In genomic region chr3:69568458-69568857, GRCh38 we compare ENCODE assay signal across 17 cellular contexts.
DNase-seq lines count a peak whose midpoint lies in the region; ATAC-seq and TF ChIP-seq lines count a peak whose summit lies in the region.
"Had no signal": no experiment of that assay in that cellular context is flagged by ENCODE, and none has a peak within 500 bp of the region (broad histone marks: within the 10 kb centered on the region; RNA-seq: fewer than 3 reads in every experiment).

No MANE protein-coding gene starts in this region.

- no peak for TF ChIP-seq POLR2A in transverse colon (IDR thresholded peaks at IDR 0.05)

- TF ChIP-seq EP300 in transverse colon (IDR thresholded peaks at IDR 0.05; ENCODE audit: low read depth): no peak

- H3K9me3 ChIP-seq in left ventricle myocardium inferior (replicated peaks): no peaks in the 10 kb centered on the region
- no peaks in the 10 kb centered on the region for H3K9me3 ChIP-seq in adipocyte (ENCODE audit: control insufficient read depth, low read length)
- H3K9me3 ChIP-seq in transverse colon: no peaks in the 10 kb centered on the region

- H3K4me3 ChIP-seq in left ventricle myocardium inferior (no peak overlapping the region), adipocyte (ENCODE audit: low read length) (no peak overlapping the region), fibroblast of mammary gland (ENCODE audit: control insufficient read depth, low read depth, low read length) (no peak overlapping the region), transverse colon (no peak overlapping the region), coronary artery (no peak overlapping the region)

- H3K27me3 ChIP-seq in left ventricle myocardium inferior (ENCODE audit: low read depth): no peaks in the 10 kb centered on the region
- H3K27me3 ChIP-seq in adipocyte (replicated peaks; ENCODE audit: control insufficient read depth, insufficient read depth, low read length): peaks cover 9% of the 10 kb centered on the region
- no peaks in the 10 kb centered on the region for H3K27me3 ChIP-seq in transverse colon

- no peak for DNase-seq in Right ventricle myocardium inferior (ENCODE audit: missing footprints)
- no peak for DNase-seq in left ventricle myocardium inferior
- peak; percentile 7 for DNase-seq in adipocyte (ENCODE audit: low read depth)
- DNase-seq in fibroblast of mammary gland (ENCODE audit: low read depth): peak; percentile 62
- no peak for DNase-seq in NCI-H748 treated with DMSO at 0.1 percent for 48 hours (lab: John Stamatoyannopoulos, UW)
- no peak for DNase-seq in transverse colon
- no peak for DNase-seq in coronary artery (ENCODE audit: low spot score)
- DNase-seq: DMS53, GOT3, Karpas-422, NCI-H1105 treated with DMSO at 0.1 percent for 48 hours, NCI-H187, NCI-H446, SHP77 had no signal

- H3K36me3 ChIP-seq in left ventricle myocardium inferior (no peaks in the 10 kb centered on the region), adipocyte (ENCODE audit: control insufficient read depth, insufficient read depth, low read length, severe bottlenecking) (no peaks in the 10 kb centered on the region), transverse colon (no peaks in the 10 kb centered on the region)

- ATAC-seq in Right ventricle myocardium inferior (peak; percentile 12), GM19463 (IDR thresholded peaks at IDR 0.05; ENCODE audit: unreplicated experiment) (no peak)
- ATAC-seq: SK-N-SH treated with all-trans-retinoic acid at 6 μM for 48 hours had no signal

- in situ Hi-C loops in transverse colon (cut with MboI; ENCODE audit: low pct_ligation_motif_present in 1 of 4, low pct_unique_long_range_greater_than_20kb in 1 of 4, low sequenced_read_pairs in 3 of 4): no loop called here

- H3K27ac ChIP-seq in left ventricle myocardium inferior (replicated peaks): no peak overlapping the region
- H3K27ac ChIP-seq in transverse colon: no peak overlapping the region
- no peak overlapping the region for H3K27ac ChIP-seq in coronary artery
- H3K27ac ChIP-seq: 22Rv1 had no signal

- 73 to 76% methylated on average over 2 of the region's 2 CpGs for WGBS in transverse colon (ENCODE audit: low coverage in 1 of 2), 2 donors

- TF ChIP-seq CTCF in left ventricle myocardium inferior (IDR thresholded peaks at IDR 0.05; ENCODE audit: borderline replicate concordance): no peak
- TF ChIP-seq CTCF in fibroblast of mammary gland (conservative IDR thresholded peaks at IDR 0.05; ENCODE audit: control insufficient read depth, insufficient read depth, low read depth, low read length): no peak
- no peak for TF ChIP-seq CTCF in transverse colon (IDR thresholded peaks at IDR 0.05)
- no peak for TF ChIP-seq CTCF in coronary artery (IDR thresholded peaks at IDR 0.05)

- intact Hi-C loops in Right ventricle myocardium inferior (cut with DNase I): no loop called here
- intact Hi-C loops in left ventricle myocardium inferior (cut with micrococcal nuclease): no loop called here
- intact Hi-C loops in transverse colon (cut with DNase I; ENCODE audit: low total_unique reads): no loop called here

- H3K9ac ChIP-seq in adipocyte (ENCODE audit: low read length): no peak overlapping the region

- H3K4me1 ChIP-seq in left ventricle myocardium inferior: peaks cover 8% of the 10 kb centered on the region
- peaks cover 10% of the 10 kb centered on the region for H3K4me1 ChIP-seq in adipocyte (ENCODE audit: control insufficient read depth, insufficient read depth, low read length)
- no peaks in the 10 kb centered on the region for H3K4me1 ChIP-seq in transverse colon

Comparison
In these comparisons a context has a peak if more than half of its experiments do, and no peak if none do; other contexts are left out.
1. DNase-seq: peak in adipocyte (single experiment) and fibroblast of mammary gland (single experiment); none in Right ventricle myocardium inferior (single experiment), left ventricle myocardium inferior (single experiment), NCI-H748 treated with DMSO at 0.1 percent for 48 hours (single experiment), transverse colon (single experiment) and coronary artery (single experiment).